14 cellular contexts compared by ENCODE assay signal in genomic region chrX:129798888-129799287, GRCh38. TPM values are rescaled to one million over a fixed set of nuclear protein-coding genes. Genes with fewer than 3 reads are reported as not detected.
A peak's percentile ranks its signal among the peaks of the same experiment; 100 is the strongest.
DNase-seq lines count a peak whose midpoint lies in the region; ATAC-seq, FAIRE-seq and TF ChIP-seq lines count a peak whose summit lies in the region.
"Had no signal": no experiment of that assay in that cellular context is flagged by ENCODE, and none has a peak within 500 bp of the region (broad histone marks: within the 10 kb centered on the region; RNA-seq: fewer than 3 reads in every experiment).

No MANE protein-coding gene starts in this region.

- H3K4me1 Mint-ChIP-seq in activated CD4-positive, alpha-beta T cell treated with anti-CD3 and anti-CD28 coated beads for 36 hours: peaks cover 25% of the 10 kb centered on the region
- peaks cover 19% of the 10 kb centered on the region for H3K4me1 Mint-ChIP-seq in activated CD4-positive, alpha-beta T cell treated with anti-CD3 and anti-CD28 coated beads, Interleukin-2, amount 10 ng/mL, durations not matched to agents 24 days and 14 days
- peaks cover 16% of the 10 kb centered on the region for H3K4me1 Mint-ChIP-seq in stimulated activated effector memory CD8-positive, alpha-beta T cell treated with anti-CD3 and anti-CD28 coated beads, Interleukin-12 subunit alpha, Interleukin-12 subunit beta, amount 100 ng/mL, for 72 hours

- no peak overlapping the region for H3K4me3 ChIP-seq in bronchial epithelial cell (ENCODE audit: low read depth, low read length)
- no peak overlapping the region for H3K4me3 ChIP-seq in foreskin fibroblast (ENCODE audit: low read depth in 1 of 2, low read length in 2 of 2)
- H3K4me3 ChIP-seq: A549, adrenal gland, lower lobe of right lung, tibial artery had no signal

- DNase-seq in activated CD4-positive, alpha-beta T cell treated with anti-CD3 and anti-CD28 coated beads for 36 hours: peak; percentile 68
- DNase-seq in activated CD4-positive, alpha-beta T cell treated with anti-CD3 and anti-CD28 coated beads for 1 hour: no peak
- no peak for DNase-seq in activated CD4-positive, alpha-beta T cell treated with anti-CD3 and anti-CD28 coated beads, Interleukin-2, amount 10 ng/mL, durations not matched to agents 24 days and 14 days
- DNase-seq in bronchial epithelial cell (ENCODE audit: low read depth) (peak; percentile 10), foreskin fibroblast (no peak), NCI-H82 treated with DMSO at 0.1 percent for 48 hours (lab: John Stamatoyannopoulos, UW; ENCODE audit: unreplicated experiment) (no peak), NCI-H1048 (lab: John Stamatoyannopoulos, UW) (no peak)
- no peak for DNase-seq in stimulated activated effector memory CD8-positive, alpha-beta T cell treated with anti-CD3 and anti-CD28 coated beads, Interleukin-12 subunit alpha, Interleukin-12 subunit beta, amount 100 ng/mL, for 72 hours (ENCODE audit: low spot score in 2 of 2)
- DNase-seq: adrenal gland, lower lobe of right lung, NCI-H2107, tibial artery had no signal

- peaks cover 41% of the 10 kb centered on the region for H3K36me3 Mint-ChIP-seq in activated CD4-positive, alpha-beta T cell treated with anti-CD3 and anti-CD28 coated beads for 36 hours (ENCODE audit: low read depth)
- H3K36me3 Mint-ChIP-seq in activated CD4-positive, alpha-beta T cell treated with anti-CD3 and anti-CD28 coated beads, Interleukin-2, amount 10 ng/mL, durations not matched to agents 24 days and 14 days (ENCODE audit: low read depth): peaks cover 27% of the 10 kb centered on the region
- peaks cover 54% of the 10 kb centered on the region for H3K36me3 Mint-ChIP-seq in stimulated activated effector memory CD8-positive, alpha-beta T cell treated with anti-CD3 and anti-CD28 coated beads, Interleukin-12 subunit alpha, Interleukin-12 subunit beta, amount 100 ng/mL, for 72 hours

- no peaks in the 10 kb centered on the region for H3K36me3 ChIP-seq in bronchial epithelial cell (ENCODE audit: control insufficient read depth, insufficient read depth, low read length)
- H3K36me3 ChIP-seq: adrenal gland, tibial artery had no signal

- CTCF ChIA-PET in activated CD4-positive, alpha-beta T cell treated with anti-CD3 and anti-CD28 coated beads for 36 hours (lab: Charles Lee): interaction anchor here (0.6 to 1.2 kb wide), 5 partner anchors 9 to 519 kb away, joined by 3 to 4 read pairs (median 3); no protein-coding TSS in a partner anchor

- FAIRE-seq in bronchial epithelial cell (lab: Jason Lieb, UNC): no peak
- FAIRE-seq: A549 had no signal

- ATAC-seq in activated CD4-positive, alpha-beta T cell treated with anti-CD3 and anti-CD28 coated beads for 36 hours: peak; percentile 91
- peak; percentile 92 for ATAC-seq in stimulated activated effector memory CD8-positive, alpha-beta T cell treated with anti-CD3 and anti-CD28 coated beads, Interleukin-12 subunit alpha, Interleukin-12 subunit beta, amount 100 ng/mL, for 72 hours
- ATAC-seq: A549, lower lobe of right lung had no signal

- no peaks in the 10 kb centered on the region for H3K9me3 Mint-ChIP-seq in activated CD4-positive, alpha-beta T cell treated with anti-CD3 and anti-CD28 coated beads for 36 hours (ENCODE audit: low read depth)
- H3K9me3 Mint-ChIP-seq in activated CD4-positive, alpha-beta T cell treated with anti-CD3 and anti-CD28 coated beads, Interleukin-2, amount 10 ng/mL, durations not matched to agents 24 days and 14 days: no peaks in the 10 kb centered on the region
- no peaks in the 10 kb centered on the region for H3K9me3 Mint-ChIP-seq in stimulated activated effector memory CD8-positive, alpha-beta T cell treated with anti-CD3 and anti-CD28 coated beads, Interleukin-12 subunit alpha, Interleukin-12 subunit beta, amount 100 ng/mL, for 72 hours
- H3K9me3 Mint-ChIP-seq: neural crest cell had no signal

- POLR2A ChIA-PET in activated CD4-positive, alpha-beta T cell treated with anti-CD3 and anti-CD28 coated beads for 36 hours (lab: Charles Lee): interaction anchor here (0.5 kb wide), 1 partner anchor 123 kb away, joined by 6 read pairs; no protein-coding TSS in a partner anchor

- no peaks in the 10 kb centered on the region for H3K27me3 ChIP-seq in bronchial epithelial cell (ENCODE audit: control insufficient read depth, insufficient read depth, low read length)
- H3K27me3 ChIP-seq: adrenal gland, tibial artery had no signal

- H3K27ac Mint-ChIP-seq in activated CD4-positive, alpha-beta T cell treated with anti-CD3 and anti-CD28 coated beads for 36 hours: peak overlapping the region; percentile 74
- H3K27ac Mint-ChIP-seq in activated CD4-positive, alpha-beta T cell treated with anti-CD3 and anti-CD28 coated beads, Interleukin-2, amount 10 ng/mL, durations not matched to agents 24 days and 14 days: peak overlapping the region; percentile 77
- peak overlapping the region; percentile 71 for H3K27ac Mint-ChIP-seq in stimulated activated effector memory CD8-positive, alpha-beta T cell treated with anti-CD3 and anti-CD28 coated beads, Interleukin-12 subunit alpha, Interleukin-12 subunit beta, amount 100 ng/mL, for 72 hours

- TF ChIP-seq CTCF in bronchial epithelial cell (IDR thresholded peaks at IDR 0.05; ENCODE audit: insufficient read depth, low read length, severe bottlenecking) (no peak), foreskin fibroblast (IDR thresholded peaks at IDR 0.05; ENCODE audit: low read depth, low read length) (no peak)

- H3K4me3 Mint-ChIP-seq in activated CD4-positive, alpha-beta T cell treated with anti-CD3 and anti-CD28 coated beads for 36 hours: no peak overlapping the region
- peak overlapping the region; percentile 45 for H3K4me3 Mint-ChIP-seq in activated CD4-positive, alpha-beta T cell treated with anti-CD3 and anti-CD28 coated beads, Interleukin-2, amount 10 ng/mL, durations not matched to agents 24 days and 14 days
- H3K4me3 Mint-ChIP-seq in stimulated activated effector memory CD8-positive, alpha-beta T cell treated with anti-CD3 and anti-CD28 coated beads, Interleukin-12 subunit alpha, Interleukin-12 subunit beta, amount 100 ng/mL, for 72 hours: peak overlapping the region; percentile 7
- H3K4me3 Mint-ChIP-seq: neural crest cell had no signal

- intact Hi-C loops in activated CD4-positive, alpha-beta T cell treated with anti-CD3 and anti-CD28 coated beads for 36 hours (cut with DNase I, micrococcal nuclease): no loop called here
- intact Hi-C loops in activated CD4-positive, alpha-beta T cell treated with anti-CD3 and anti-CD28 coated beads, Interleukin-2, amount 10 ng/mL, durations not matched to agents 24 days and 14 days (cut with micrococcal nuclease): loop anchor here (5.0 kb wide), 1 partner anchor 42 kb away; no protein-coding TSS in a partner anchor

- no peaks in the 10 kb centered on the region for H3K27me3 Mint-ChIP-seq in activated CD4-positive, alpha-beta T cell treated with anti-CD3 and anti-CD28 coated beads for 36 hours
- no peaks in the 10 kb centered on the region for H3K27me3 Mint-ChIP-seq in activated CD4-positive, alpha-beta T cell treated with anti-CD3 and anti-CD28 coated beads, Interleukin-2, amount 10 ng/mL, durations not matched to agents 24 days and 14 days

RNA-seq across cellular contexts. Expression of gene SASH3, which starts 19.1 kb away (rescaled TPM):
- total RNA-seq in activated CD4-positive, alpha-beta T cell treated with anti-CD3 and anti-CD28 coated beads for 36 hours: 100 to 1,000 TPM; 118 to 126 TPM
- total RNA-seq in activated CD4-positive, alpha-beta T cell treated with anti-CD3 and anti-CD28 coated beads, Interleukin-2, amount 10 ng/mL, durations not matched to agents 24 days and 14 days: 115 and 116 TPM in 2 replicates
- not detected in 2 replicates for total RNA-seq in bronchial epithelial cell
- total RNA-seq: neural crest cell had no signal

RNA-seq across cellular contexts. Expression of gene ZDHHC9, which starts 44.8 kb away (rescaled TPM):
- total RNA-seq in activated CD4-positive, alpha-beta T cell treated with anti-CD3 and anti-CD28 coated beads for 36 hours: 10 to 100 TPM; 12.5 to 14.2 TPM
- total RNA-seq in activated CD4-positive, alpha-beta T cell treated with anti-CD3 and anti-CD28 coated beads, Interleukin-2, amount 10 ng/mL, durations not matched to agents 24 days and 14 days: 13.4 and 14.6 TPM in 2 replicates
- 15.4 and 17.1 TPM in 2 replicates for total RNA-seq in bronchial epithelial cell

Comparison
In these comparisons a context has a peak if more than half of its experiments do, and no peak if none do; other contexts are left out.
1. DNase-seq: peak in activated CD4-positive, alpha-beta T cell treated with anti-CD3 and anti-CD28 coated beads for 36 hours (single experiment) and bronchial epithelial cell (single experiment); none in activated CD4-positive, alpha-beta T cell treated with anti-CD3 and anti-CD28 coated beads for 1 hour (single experiment), activated CD4-positive, alpha-beta T cell treated with anti-CD3 and anti-CD28 coated beads, Interleukin-2, amount 10 ng/mL, durations not matched to agents 24 days and 14 days (single experiment), stimulated activated effector memory CD8-positive, alpha-beta T cell treated with anti-CD3 and anti-CD28 coated beads, Interleukin-12 subunit alpha, Interleukin-12 subunit beta, amount 100 ng/mL, for 72 hours (0 of 2), foreskin fibroblast (0 of 2), NCI-H82 treated with DMSO at 0.1 percent for 48 hours (single experiment) and NCI-H1048 (single experiment).
2. RNA of gene SASH3, which starts 19.1 kb away (total RNA-seq): 118 to 126 TPM in activated CD4-positive, alpha-beta T cell treated with anti-CD3 and anti-CD28 coated beads for 36 hours and 115 to 116 TPM in activated CD4-positive, alpha-beta T cell treated with anti-CD3 and anti-CD28 coated beads, Interleukin-2, amount 10 ng/mL, durations not matched to agents 24 days and 14 days; not detected in bronchial epithelial cell; every median in the first group is over 100 times any median in the second.
3. Peak in every context shown above with its lines, with median percentiles within 50 percentile points of each other: H3K27ac Mint-ChIP-seq.